ENCODE assay signal across 21 cellular contexts in the genomic region with DNA sequence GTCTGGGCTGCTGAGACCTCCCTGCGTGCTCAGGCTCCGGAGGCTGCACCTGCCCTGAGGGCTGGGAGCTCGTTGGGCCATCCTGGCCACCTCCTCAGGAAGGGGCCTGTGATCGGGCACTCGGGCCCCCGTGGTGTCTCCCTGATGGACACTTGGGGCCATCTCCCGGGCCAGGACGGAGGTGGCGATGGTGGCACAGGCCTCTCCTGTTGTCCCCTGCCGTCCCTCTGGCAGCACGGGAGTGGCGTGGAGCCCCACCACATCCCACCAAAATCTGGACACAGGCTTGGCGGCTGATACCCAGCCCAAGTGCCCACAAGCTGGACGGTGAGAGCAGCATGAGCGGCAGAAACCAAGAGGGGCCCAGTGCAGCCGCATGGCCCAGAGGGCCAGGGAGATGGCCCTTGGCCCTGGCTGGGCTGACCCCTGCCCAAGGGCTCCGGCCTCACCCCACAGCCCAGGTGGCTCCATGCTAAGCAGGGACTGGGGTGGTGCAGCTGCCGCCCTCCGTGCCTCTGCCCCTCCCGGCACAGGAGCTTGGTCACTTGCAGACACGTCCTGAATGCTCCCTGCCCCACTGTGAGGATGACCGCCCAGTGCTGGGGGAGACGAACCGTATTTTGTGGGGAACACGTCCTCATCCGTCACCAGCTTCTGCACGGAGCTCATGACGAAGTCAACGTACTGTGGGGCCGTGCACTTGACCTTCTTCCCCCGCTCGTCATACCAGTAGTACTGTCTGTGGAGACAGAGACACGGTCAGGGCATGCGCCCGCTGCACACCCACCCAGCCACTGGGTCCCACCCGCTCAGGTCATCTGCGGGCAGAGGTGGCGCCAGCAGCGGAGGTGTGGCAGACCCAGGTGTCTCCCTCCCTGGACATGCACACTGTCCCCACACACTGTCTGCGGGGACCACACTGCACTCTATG.
"Had no signal": no experiment of that assay in that cellular context is flagged by ENCODE, and none has a peak within 500 bp of the region (broad histone marks: within the 10 kb centered on the region; RNA-seq: fewer than 3 reads in every experiment).

No MANE protein-coding gene starts in this region.

- H3K4me3 ChIP-seq: left lung, pancreas, thyroid gland, upper lobe of right lung had no signal

- H3K27me3 ChIP-seq: left lung, neutrophil, pancreas, thyroid gland, upper lobe of right lung had no signal

- FAIRE-seq: bronchial epithelial cell, keratinocyte, pancreas, TTC549 had no signal

- DNase-seq: activated CD4-positive, alpha-beta T cell treated with anti-CD3 and anti-CD28 coated beads for 1 hour; activated naive CD4-positive, alpha-beta T cell; activated naive CD8-positive, alpha-beta T cell treated with anti-CD3 and anti-CD28 coated beads for 36 hours; activated T-cell treated with anti-CD3 and anti-CD28 coated beads, Interleukin-2, amount 50 U/mL, for 24 hours; cerebellar nuclear complex; stimulated activated CD4-positive, alpha-beta T cell treated with anti-CD3 and anti-CD28 coated beads, Interleukin-12 subunit alpha, Interleukin-12 subunit beta, amount 100 ng/mL, for 4 hours; stimulated activated CD4-positive, alpha-beta T cell treated with anti-CD3 and anti-CD28 coated beads, Interleukin-4, amount 100 ng/mL, for 4 hours; stimulated activated naive CD8-positive, alpha-beta T cell treated with anti-CD3 and anti-CD28 coated beads, Interleukin-15, Interleukin-2, amounts not matched to agents 100 U/mL and 50 U/mL, for 24 hours; T-cell; thyroid gland; upper lobe of right lung; WERI-Rb-1 had no signal

- H3K27ac ChIP-seq: epithelial cell of prostate, left lung, neutrophil, pancreas, thyroid gland, upper lobe of right lung, WERI-Rb-1 had no signal

- ATAC-seq: activated T-helper 17 cell treated with anti-CD3 and anti-CD28 coated beads, Interleukin-2, amount 50 U/mL, for 72 hours; left lung; natural killer cell treated with Interleukin-12 subunit alpha and Interleukin-12 subunit beta and Interleukin-15 and Interleukin-18, amount 100 ng/mL, for 72 hours; pancreas; stimulated activated naive CD8-positive, alpha-beta T cell treated with anti-CD3 and anti-CD28 coated beads, Interleukin-15, Interleukin-2, amounts not matched to agents 100 U/mL and 50 U/mL, for 24 hours; T-cell had no signal

- H3K4me1 ChIP-seq: left lung, pancreas, thyroid gland, upper lobe of right lung had no signal

- H3K9me3 ChIP-seq: left lung, neutrophil, pancreas, thyroid gland, upper lobe of right lung had no signal
